In genomic region chr20:50358166-50358565, GRCh38 we compare ENCODE assay signal across 26 cellular contexts.
"Had no signal": no experiment of that assay in that cellular context is flagged by ENCODE, and none has a peak within 500 bp of the region (broad histone marks: within the 10 kb centered on the region; RNA-seq: fewer than 3 reads in every experiment).

No MANE protein-coding gene starts in this region.

- DNase-seq: hypothalamus; immature natural killer cell; left colon; left lung; lower lobe of right lung; mammary epithelial cell; mesendoderm; naive B cell; natural killer cell; nephron progenitor cell; retina; right cardiac atrium; stimulated activated CD4-positive, alpha-beta T cell treated with anti-CD3 and anti-CD28 coated beads, Interleukin-4, amount 100 ng/mL, for 24 hours; substantia nigra; upper lobe of left lung had no signal

- H3K4me2 ChIP-seq: neural progenitor cell had no signal

- H3K36me3 ChIP-seq: heart left ventricle, left lung, lower lobe of right lung, neural progenitor cell, ovary, prostate gland, sigmoid colon, spleen, tibial nerve, upper lobe of left lung, vagina had no signal

- H3K27ac ChIP-seq: heart left ventricle, left lung, lower lobe of right lung, neural progenitor cell, ovary, prostate gland, sigmoid colon, spleen, tibial nerve, upper lobe of left lung, vagina had no signal

- H3K9ac ChIP-seq: neural progenitor cell had no signal

- H3K4me1 ChIP-seq: neural progenitor cell, prostate gland, sigmoid colon had no signal

- H3K9me3 ChIP-seq: heart left ventricle, left lung, lower lobe of right lung, ovary, prostate gland, sigmoid colon, spleen, tibial nerve, upper lobe of left lung, vagina had no signal

- H3K4me3 ChIP-seq: heart left ventricle, left lung, lower lobe of right lung, neural progenitor cell, ovary, prostate gland, sigmoid colon, spleen, tibial nerve, upper lobe of left lung, vagina had no signal

- H3K27me3 ChIP-seq: heart left ventricle, left lung, neural progenitor cell, ovary, sigmoid colon, tibial nerve, upper lobe of left lung, vagina had no signal

- H2AFZ ChIP-seq: neural progenitor cell had no signal

- ATAC-seq: heart left ventricle, left colon, left lung, lower lobe of right lung, natural killer cell, right cardiac atrium had no signal

- FAIRE-seq: islet of Langerhans, kidney, small intestine had no signal
